In genomic region chr2:709138-709779, GRCh38 we compare ENCODE assay signal across 31 cellular contexts. TPM values are rescaled to one million over a fixed set of nuclear protein-coding genes. Genes with fewer than 3 reads are reported as not detected.
DNase-seq lines count a peak whose midpoint lies in the region; ATAC-seq and TF ChIP-seq lines count a peak whose summit lies in the region.
"Had no signal": no experiment of that assay in that cellular context is flagged by ENCODE, and none has a peak within 500 bp of the region (broad histone marks: within the 10 kb centered on the region; RNA-seq: fewer than 3 reads in every experiment).

No MANE protein-coding gene starts in this region.

- no peaks in the 10 kb centered on the region for H3K4me1 ChIP-seq in aorta (ENCODE audit: control insufficient read depth in 1 of 2, insufficient read depth in 2 of 2, low read length in 2 of 2)
- H3K4me1 ChIP-seq: breast epithelium, left ventricle myocardium inferior, SJCRH30, upper lobe of right lung had no signal

- peaks cover 20% of the 10 kb centered on the region for H3K4me1 Mint-ChIP-seq in nephron
- H3K4me1 Mint-ChIP-seq: activated naive CD4-positive, alpha-beta T cell treated with anti-CD3 and anti-CD28 coated beads, Interleukin-2, amount 50 U/mL, for 24 hours had no signal

- 21 to 25% methylated on average over 23 of the region's 23 CpGs for WGBS in aorta, 2 donors

- H3K9me3 ChIP-seq in aorta (ENCODE audit: control insufficient read depth, low read length): no peaks in the 10 kb centered on the region
- H3K9me3 ChIP-seq: breast epithelium, left ventricle myocardium inferior, SJCRH30, upper lobe of right lung had no signal

- no peaks in the 10 kb centered on the region for H3K36me3 Mint-ChIP-seq in nephron (ENCODE audit: low read depth)
- H3K36me3 Mint-ChIP-seq: activated naive CD4-positive, alpha-beta T cell treated with anti-CD3 and anti-CD28 coated beads, Interleukin-2, amount 50 U/mL, for 24 hours; naive B cell had no signal

- H3K27ac ChIP-seq in aorta (ENCODE audit: low read depth in 1 of 2, low read length in 2 of 2): no peak overlapping the region
- H3K27ac ChIP-seq: breast epithelium, epithelial cell of prostate, left ventricle myocardium inferior, SJCRH30, upper lobe of right lung, VCaP had no signal

- no peaks in the 10 kb centered on the region for H3K27me3 ChIP-seq in aorta (ENCODE audit: control insufficient read depth in 1 of 2, insufficient read depth in 2 of 2, low read length in 1 of 2)
- H3K27me3 ChIP-seq: breast epithelium, upper lobe of right lung had no signal

- no peak overlapping the region for H3K4me3 Mint-ChIP-seq in nephron
- H3K4me3 Mint-ChIP-seq: activated CD8-positive, alpha-beta T cell treated with anti-CD3 and anti-CD28 coated beads, Interleukin-2, amount 10 ng/mL, durations not matched to agents 7 days and 5 days; activated naive CD4-positive, alpha-beta T cell treated with anti-CD3 and anti-CD28 coated beads, Interleukin-2, amount 50 U/mL, for 24 hours; naive B cell had no signal

- no peak for TF ChIP-seq CTCF in nephron (IDR thresholded peaks at IDR 0.05; ENCODE audit: unreplicated experiment in 3 of 3)

- ATAC-seq in aorta (ENCODE audit: low FRiP score): peak; percentile 60
- ATAC-seq: activated CD8-positive, alpha-beta T cell treated with anti-CD3 and anti-CD28 coated beads, Interleukin-2, amount 10 ng/mL, durations not matched to agents 7 days and 5 days had no signal

- intact Hi-C loops in aorta (cut with DNase I): no loop called here

- H3K36me3 ChIP-seq in aorta (ENCODE audit: control insufficient read depth in 1 of 2, insufficient read depth in 2 of 2, low read length in 1 of 2): no peaks in the 10 kb centered on the region
- H3K36me3 ChIP-seq: breast epithelium, left ventricle myocardium inferior, SJCRH30, upper lobe of right lung had no signal

- no peaks in the 10 kb centered on the region for H3K9me3 Mint-ChIP-seq in nephron
- H3K9me3 Mint-ChIP-seq: activated naive CD4-positive, alpha-beta T cell treated with anti-CD3 and anti-CD28 coated beads, Interleukin-2, amount 50 U/mL, for 24 hours; activated T-helper 2 cell treated with anti-CD3 and anti-CD28 coated beads, Interferon-gamma antibody, Interleukin-2, Interleukin-4, amounts not matched to agents 10 μg/mL and 5 μg/mL and 100 μg/mL, durations not matched to agents 14 hours and 24 hours and 36 hours had no signal

- peak overlapping the region; percentile 2 to 96 (median 85) for H3K27ac Mint-ChIP-seq in nephron
- H3K27ac Mint-ChIP-seq: activated CD8-positive, alpha-beta T cell treated with anti-CD3 and anti-CD28 coated beads, Interleukin-2, amount 10 ng/mL, durations not matched to agents 7 days and 5 days; activated naive CD4-positive, alpha-beta T cell treated with anti-CD3 and anti-CD28 coated beads, Interleukin-2, amount 50 U/mL, for 24 hours; activated T-helper 2 cell treated with anti-CD3 and anti-CD28 coated beads, Interferon-gamma antibody, Interleukin-2, Interleukin-4, amounts not matched to agents 10 μg/mL and 5 μg/mL and 100 μg/mL, durations not matched to agents 14 hours and 24 hours and 36 hours had no signal

- peak overlapping the region in 1 of 2 donors; percentile 37 for H3K4me3 ChIP-seq in aorta (ENCODE audit: low read length in 2 of 2)
- H3K4me3 ChIP-seq: breast epithelium, left ventricle myocardium inferior, SJCRH30, upper lobe of right lung had no signal

- H3K27me3 Mint-ChIP-seq in nephron (ENCODE audit: low read depth): peaks cover 5% of the 10 kb centered on the region

- DNase-seq in NCI-H1694 (lab: John Stamatoyannopoulos, UW): peak; percentile 93
- DNase-seq in cerebellum (ENCODE audit: low spot score): peak; percentile 19
- no peak for DNase-seq in aorta
- DNase-seq in NAMALWA (ENCODE audit: low spot score): no peak
- no peak for DNase-seq in A172 (ENCODE audit: low spot score)
- no peak for DNase-seq in GM19240 (ENCODE audit: insufficient read length, low spot score)
- DNase-seq: activated CD4-positive, alpha-beta T cell treated with anti-CD3 and anti-CD28 coated beads for 4 hours; activated CD8-positive, alpha-beta T cell treated with anti-CD3 and anti-CD28 coated beads, Interleukin-2, amount 10 ng/mL, durations not matched to agents 7 days and 5 days; amniotic stem cell; Calu3; DND-41; effector CD4-positive, alpha-beta T cell; GOT3; left ventricle myocardium inferior; naive B cell; NCI-H1105; NCI-H1930; NCI-H748 treated with DMSO at 0.1 percent for 48 hours; RPMI8226; SJCRH30; stimulated activated CD4-positive, alpha-beta T cell treated with anti-CD3 and anti-CD28 coated beads, Interleukin-15, amount 100 ng/mL, for 24 hours; stimulated activated CD4-positive, alpha-beta T cell treated with anti-CD3 and anti-CD28 coated beads, Interleukin-4, amount 100 ng/mL, for 4 hours; SW 1271; T-helper 9 cell; upper lobe of right lung had no signal

RNA-seq across cellular contexts. Expression of gene TMEM18, which starts 32.1 kb away (rescaled TPM):
- 24.9 TPM for total RNA-seq in cerebellum
- 10 to 100 TPM; 21.5 to 22.4 TPM for total RNA-seq in aorta
- 10 to 100 TPM; 17.8 to 26.2 TPM for polyA plus RNA-seq in aorta
- total RNA-seq in A172 (2014; rRNA removed; shearing (Covaris generic)): 32.6 and 75.0 TPM in 2 replicates

Comparison
In these comparisons a context has a peak if more than half of its experiments do, and no peak if none do; other contexts are left out.
1. DNase-seq: peak in NCI-H1694 (single experiment) and cerebellum (single experiment); none in aorta (0 of 2), NAMALWA (single experiment), A172 (single experiment) and GM19240 (single experiment).